30 cellular contexts compared by ENCODE assay signal in the genomic region with DNA sequence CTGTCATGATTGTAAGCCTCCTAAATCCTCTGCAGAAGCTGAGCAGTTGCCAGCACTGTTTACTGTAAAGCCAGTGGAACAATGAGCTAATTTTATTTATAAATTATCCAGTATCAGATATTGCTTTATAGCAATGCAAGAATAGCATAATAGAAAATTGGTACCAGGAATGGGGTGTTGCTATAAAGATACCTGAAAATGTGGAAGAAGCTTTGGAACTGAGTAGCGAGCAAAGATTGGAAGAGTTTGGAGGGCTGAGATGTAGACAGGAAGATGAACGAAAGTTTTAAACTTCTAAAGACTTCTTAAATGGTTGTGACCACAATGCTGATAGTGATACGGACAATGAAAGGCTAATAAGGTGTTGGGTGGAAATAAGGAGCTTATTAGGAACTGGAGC.
"Had no signal": no experiment of that assay in that cellular context is flagged by ENCODE, and none has a peak within 500 bp of the region (broad histone marks: within the 10 kb centered on the region; RNA-seq: fewer than 3 reads in every experiment).

No MANE protein-coding gene starts in this region.

- H3K36me3 Mint-ChIP-seq: mesothelial cell of epicardium; naive B cell; neural progenitor cell; stimulated activated memory B cell treated with anti-CD40 and anti-IgM and Interleukin-4, amounts not matched to agents 10 μg/mL and 1 μg/mL and 100 μg/mL, for 72 hours; type B pancreatic cell had no signal

- ATAC-seq: left colon, left lung, natural killer cell, right lobe of liver had no signal

- H2AFZ ChIP-seq: neural progenitor cell had no signal

- H3K4me3 Mint-ChIP-seq: immature natural killer cell; mesothelial cell of epicardium; naive B cell; natural killer cell; nephron progenitor cell; neural progenitor cell; stimulated activated memory B cell treated with anti-CD40 and anti-IgM and Interleukin-4, amounts not matched to agents 10 μg/mL and 1 μg/mL and 100 μg/mL, for 72 hours; stimulated activated naive CD8-positive, alpha-beta T cell treated with anti-CD3 and anti-CD28 coated beads, Interleukin-15, amount 100 ng/mL, for 72 hours; type B pancreatic cell had no signal

- H3K9ac ChIP-seq: neural progenitor cell had no signal

- H3K27ac ChIP-seq: left lung, neural progenitor cell, neutrophil, ovary, right atrium auricular region, right lobe of liver, tibial nerve, uterus had no signal

- H3K27me3 ChIP-seq: left lung, neural progenitor cell, neutrophil, ovary, right atrium auricular region, right lobe of liver, tibial nerve, uterus had no signal

- H3K9me3 Mint-ChIP-seq: type B pancreatic cell had no signal

- H3K4me3 ChIP-seq: left lung, lung, neural progenitor cell, ovary, right atrium auricular region, right lobe of liver, smooth muscle cell, tibial nerve, uterus had no signal

- H3K4me1 Mint-ChIP-seq: immature natural killer cell; mesothelial cell of epicardium; naive B cell; natural killer cell; nephron progenitor cell; stimulated activated memory B cell treated with anti-CD40 and anti-IgM and Interleukin-4, amounts not matched to agents 10 μg/mL and 1 μg/mL and 100 μg/mL, for 72 hours; stimulated activated naive CD8-positive, alpha-beta T cell treated with anti-CD3 and anti-CD28 coated beads, Interleukin-15, amount 100 ng/mL, for 72 hours had no signal

- H3K9me3 ChIP-seq: neutrophil, ovary, right lobe of liver, uterus had no signal

- H3K36me3 ChIP-seq: left lung, neural progenitor cell, neutrophil, ovary, right atrium auricular region, right lobe of liver, tibial nerve, uterus had no signal

- DNase-seq: hippocampal formation; immature natural killer cell; kidney; left colon; left lung; mesendoderm; naive B cell; natural killer cell; nephron progenitor cell; occipital lobe; ovary; right lobe of liver; stimulated activated CD4-positive, alpha-beta T cell treated with anti-CD3 and anti-CD28 coated beads, Interleukin-1b, Interleukin-23, amount 100 ng/mL, for 48 hours; stimulated activated CD4-positive, alpha-beta T cell treated with anti-CD3 and anti-CD28 coated beads, Interleukin-2, amount 100 ng/mL, for 48 hours; stimulated activated CD4-positive, alpha-beta T cell treated with anti-CD3 and anti-CD28 coated beads, Interleukin-4, amount 100 ng/mL, for 4 hours; stimulated activated CD8-positive, alpha-beta memory T cell treated with anti-CD3 and anti-CD28 coated beads, Interleukin-4, amount 100 ng/mL, for 48 hours; stimulated activated naive CD4-positive, alpha-beta T cell treated with Interleukin-2 at 50 U/mL for 16 hours; stimulated activated naive CD8-positive, alpha-beta T cell treated with anti-CD3 and anti-CD28 coated beads, Interleukin-15, amount 100 ng/mL, for 72 hours; substantia nigra; uterus had no signal

- H3K27ac Mint-ChIP-seq: immature natural killer cell; mesothelial cell of epicardium; naive B cell; natural killer cell; nephron progenitor cell; neural progenitor cell; progenitor cell of endocrine pancreas; stimulated activated memory B cell treated with anti-CD40 and anti-IgM and Interleukin-4, amounts not matched to agents 10 μg/mL and 1 μg/mL and 100 μg/mL, for 72 hours; stimulated activated naive CD8-positive, alpha-beta T cell treated with anti-CD3 and anti-CD28 coated beads, Interleukin-15, amount 100 ng/mL, for 72 hours; type B pancreatic cell had no signal

- H3K27me3 Mint-ChIP-seq: naive B cell; progenitor cell of endocrine pancreas; stimulated activated memory B cell treated with anti-CD40 and anti-IgM and Interleukin-4, amounts not matched to agents 10 μg/mL and 1 μg/mL and 100 μg/mL, for 72 hours; stimulated activated naive CD8-positive, alpha-beta T cell treated with anti-CD3 and anti-CD28 coated beads, Interleukin-15, amount 100 ng/mL, for 72 hours; type B pancreatic cell had no signal

- H3K4me2 ChIP-seq: neural progenitor cell, smooth muscle cell had no signal

- H3K4me1 ChIP-seq: left lung, neural progenitor cell, right atrium auricular region, right lobe of liver, tibial nerve, uterus had no signal
